ENCODE assay signal across 15 cellular contexts in the genomic region with DNA sequence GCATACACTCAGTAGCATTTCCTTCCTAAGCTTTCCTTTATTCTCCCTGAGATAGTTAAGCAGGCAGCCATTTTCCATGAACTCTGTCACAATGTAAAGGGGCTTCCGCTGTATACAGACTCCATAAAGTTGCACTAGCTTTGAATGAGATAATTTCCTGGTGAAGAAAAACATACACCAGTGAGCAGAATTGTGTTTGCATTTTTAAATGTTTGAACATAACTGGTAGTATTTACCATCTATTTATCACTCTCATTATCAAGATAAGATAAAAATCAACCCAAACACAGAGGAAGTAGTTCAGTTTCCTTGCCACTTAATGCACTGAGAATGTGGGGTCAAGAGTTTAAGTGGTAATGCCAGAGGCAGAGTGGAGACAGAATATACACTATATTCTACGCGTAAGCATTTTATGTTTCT. TPM values are rescaled to one million over a fixed set of nuclear protein-coding genes. Genes with fewer than 3 reads are reported as not detected.
DNase-seq lines count a peak whose midpoint lies in the region; ATAC-seq and TF ChIP-seq lines count a peak whose summit lies in the region.
"Had no signal": no experiment of that assay in that cellular context is flagged by ENCODE, and none has a peak within 500 bp of the region (broad histone marks: within the 10 kb centered on the region; RNA-seq: fewer than 3 reads in every experiment).

No MANE protein-coding gene starts in this region.

- peaks cover 29% of the 10 kb centered on the region for H3K4me1 ChIP-seq in foreskin keratinocyte

- DNase-seq in NCI-H2029 (lab: John Stamatoyannopoulos, UW): peak; percentile 1
- no peak for DNase-seq in NCI-H2029 treated with DMSO at 0.1 percent for 48 hours (lab: John Stamatoyannopoulos, UW)
- peak; percentile 84 for DNase-seq in RPMI7951 (ENCODE audit: low read depth)
- peak in 1 of 2 donors; percentile 44 for DNase-seq in foreskin keratinocyte
- DNase-seq in renal cortical epithelial cell (ENCODE audit: low read depth): peak; percentile 68
- no peak for DNase-seq in stimulated activated CD8-positive, alpha-beta memory T cell treated with anti-CD3 and anti-CD28 coated beads, Interleukin-4, amount 100 ng/mL, for 48 hours
- no peak for DNase-seq in mucosa of gallbladder (ENCODE audit: low spot score)
- DNase-seq in SHP77 (lab: John Stamatoyannopoulos, UW): no peak
- DNase-seq: activated CD4-positive, alpha-beta T cell treated with anti-CD3 and anti-CD28 coated beads, Interleukin-2, amount 50 U/mL, for 4 hours; activated naive CD8-positive, alpha-beta T cell treated with anti-CD3 and anti-CD28 coated beads, Interleukin-2, amount 10 ng/mL, durations not matched to agents 7 days and 5 days; effector memory CD4-positive, alpha-beta T cell; NCI-H526; upper lobe of left lung had no signal

- no peak for TF ChIP-seq CTCF in foreskin keratinocyte (conservative IDR thresholded peaks at IDR 0.05)

- peak; percentile 77 for ATAC-seq in foreskin keratinocyte

- no peaks in the 10 kb centered on the region for H3K27me3 ChIP-seq in foreskin keratinocyte
- H3K27me3 ChIP-seq: upper lobe of left lung had no signal

- no peak overlapping the region for H3K27ac ChIP-seq in foreskin keratinocyte
- H3K27ac ChIP-seq: 22Rv1, upper lobe of left lung had no signal

RNA-seq across cellular contexts. Expression of a gene that starts 54.1 kb away (rescaled TPM):
- 2.3 and 2.5 TPM in 2 replicates for total RNA-seq in RPMI7951 (2014; rRNA removed; shearing (Covaris generic))
- total RNA-seq in foreskin keratinocyte (not detected in 2 replicates), renal cortical epithelial cell (2.6 and 4.7 TPM in 2 replicates), mucosa of gallbladder (0.86 TPM)
- not detected in 2 replicates for polyA plus RNA-seq in foreskin keratinocyte
- total RNA-seq: G401 had no signal

Comparison
In these comparisons a context has a peak if more than half of its experiments do, and no peak if none do; other contexts are left out.
1. DNase-seq: peak in NCI-H2029 (single experiment), RPMI7951 (single experiment) and renal cortical epithelial cell (single experiment); none in NCI-H2029 treated with DMSO at 0.1 percent for 48 hours (single experiment), stimulated activated CD8-positive, alpha-beta memory T cell treated with anti-CD3 and anti-CD28 coated beads, Interleukin-4, amount 100 ng/mL, for 48 hours (single experiment), mucosa of gallbladder (single experiment) and SHP77 (0 of 2).